Comparison of ENCODE assay signal across 27 cellular contexts in genomic region chr7:117896339-117896738, GRCh38. TPM values are rescaled to one million over a fixed set of nuclear protein-coding genes. Genes with fewer than 3 reads are reported as not detected.
"Had no signal": no experiment of that assay in that cellular context is flagged by ENCODE, and none has a peak within 500 bp of the region (broad histone marks: within the 10 kb centered on the region; RNA-seq: fewer than 3 reads in every experiment).

No MANE protein-coding gene starts in this region.

- ATAC-seq: activated T-cell treated with anti-CD3 and anti-CD28 coated beads, Interleukin-2, amount 50 U/mL, for 72 hours; effector memory CD8-positive, alpha-beta T cell; foreskin keratinocyte; heart left ventricle; psoas muscle; stimulated activated effector memory CD8-positive, alpha-beta T cell treated with anti-CD3 and anti-CD28 coated beads, Interleukin-12 subunit alpha, Interleukin-12 subunit beta, amount 100 ng/mL, for 72 hours had no signal

- H3K27ac ChIP-seq: adrenal gland, ascending aorta, esophagus muscularis mucosa, foreskin keratinocyte, heart left ventricle, parathyroid adenoma, psoas muscle, sigmoid colon, thoracic aorta, uterus, VCaP had no signal

- DNase-seq: activated CD4-positive, alpha-beta T cell treated with anti-CD3 and anti-CD28 coated beads for 4 hours; activated CD4-positive, alpha-beta T cell treated with anti-CD3 and anti-CD28 coated beads, Interleukin-2, amount 50 U/mL, for 4 hours; activated naive CD4-positive, alpha-beta T cell treated with Interleukin-2 at 50 U/mL for 16 hours; activated T-cell treated with anti-CD3 and anti-CD28 coated beads for 4 hours; activated T-cell treated with anti-CD3 and anti-CD28 coated beads, Interleukin-2, amount 50 U/mL, for 72 hours; adrenal gland; cortex of kidney; effector memory CD8-positive, alpha-beta T cell; foreskin keratinocyte; heart left ventricle; hypothalamus; immature natural killer cell; kidney; naive B cell; nucleus accumbens; psoas muscle; sigmoid colon; small intestine; stimulated activated CD4-positive, alpha-beta T cell treated with anti-CD3 and anti-CD28 coated beads, Interleukin-4, amount 100 ng/mL, for 24 hours; T-helper 9 cell; uterus had no signal

RNA-seq across cellular contexts. Expression of gene CTTNBP2, which starts 23.1 kb away (rescaled TPM):
- total RNA-seq: activated T-cell treated with anti-CD3 and anti-CD28 coated beads, Interleukin-2, amount 50 U/mL, for 72 hours had no signal
